Comparison of ENCODE assay signal across 1 cellular context in genomic region chr15:59595434-59595915, GRCh38.
TF ChIP-seq lines count a peak whose summit lies in the region.

No MANE protein-coding gene starts in this region.

TF ChIP-seq in HepG2, 621 proteins besides CTCF, POLR2A, EP300 and RAD21 (continued from another document and continues in another):
- TF ChIP-seq ZBED4 (CRISPR knock-in tag; IDR thresholded peaks at IDR 0.05; ENCODE audit: borderline replicate concordance) (no peak), SETDB1 (CRISPR knock-in tag; IDR thresholded peaks at IDR 0.05; ENCODE audit: borderline replicate concordance) (no peak), TIGD3 (CRISPR knock-in tag; IDR thresholded peaks at IDR 0.05; ENCODE audit: borderline replicate concordance) (no peak), ZNF766 (CRISPR knock-in tag; IDR thresholded peaks at IDR 0.05; ENCODE audit: borderline replicate concordance) (no peak), ZNF670 (CRISPR knock-in tag; IDR thresholded peaks at IDR 0.05; ENCODE audit: borderline replicate concordance) (no peak), MZF1 (CRISPR knock-in tag; IDR thresholded peaks at IDR 0.05; ENCODE audit: borderline replicate concordance) (no peak), FIP1L1 (IDR thresholded peaks at IDR 0.05; ENCODE audit: borderline replicate concordance, insufficient read depth, low read depth, low read length) (no peak), HOXA5 (CRISPR knock-in tag; IDR thresholded peaks at IDR 0.05) (no peak), ZFP1 (CRISPR knock-in tag; IDR thresholded peaks at IDR 0.05) (no peak), NCOA1 (CRISPR knock-in tag; IDR thresholded peaks at IDR 0.05) (no peak), SMARCE1 (IDR thresholded peaks at IDR 0.05; ENCODE audit: borderline replicate concordance) (no peak), FOXJ3 (CRISPR knock-in tag; IDR thresholded peaks at IDR 0.05; ENCODE audit: borderline replicate concordance) (0 out of 2 replicates have a peak, but pooled peaks have one; percentile 23), GATAD1 (CRISPR knock-in tag; IDR thresholded peaks at IDR 0.05) (no peak), MAZ (IDR thresholded peaks at IDR 0.05; ENCODE audit: borderline replicate concordance, low read depth, low read length) (no peak), MAZ (CRISPR knock-in tag; IDR thresholded peaks at IDR 0.05; ENCODE audit: low read depth) (no peak), ZBTB7A (CRISPR knock-in tag; IDR thresholded peaks at IDR 0.05) (no peak), NFRKB (IDR thresholded peaks at IDR 0.05) (no peak), ZBTB4 (CRISPR knock-in tag; IDR thresholded peaks at IDR 0.05; ENCODE audit: borderline replicate concordance) (no peak), ZNF414 (CRISPR knock-in tag; IDR thresholded peaks at IDR 0.05) (no peak), MEIS1 (CRISPR knock-in tag; IDR thresholded peaks at IDR 0.05; ENCODE audit: borderline replicate concordance) (no peak), ZGPAT (CRISPR knock-in tag; IDR thresholded peaks at IDR 0.05) (no peak), RCOR2 (CRISPR knock-in tag; IDR thresholded peaks at IDR 0.05) (peak; percentile 58; the same call in 1 of the 2 replicates), BCL3 (CRISPR knock-in tag; IDR thresholded peaks at IDR 0.05) (no peak), NR3C1 (CRISPR knock-in tag; IDR thresholded peaks at IDR 0.05) (no peak), ZNF776 (CRISPR knock-in tag; IDR thresholded peaks at IDR 0.05) (no peak), ZNF468 (CRISPR knock-in tag; IDR thresholded peaks at IDR 0.05) (no peak), MIER3 (CRISPR knock-in tag; IDR thresholded peaks at IDR 0.05; ENCODE audit: borderline replicate concordance) (no peak), MED1 (CRISPR knock-in tag; IDR thresholded peaks at IDR 0.05) (no peak), NFE2 (CRISPR knock-in tag; IDR thresholded peaks at IDR 0.05) (no peak), ZNF773 (CRISPR knock-in tag; IDR thresholded peaks at IDR 0.05; ENCODE audit: borderline replicate concordance) (no peak), ZNF24 (IDR thresholded peaks at IDR 0.05) (no peak), WIZ (CRISPR knock-in tag; IDR thresholded peaks at IDR 0.05) (no peak), HNF4G (IDR thresholded peaks at IDR 0.05; ENCODE audit: borderline replicate concordance, low read depth, low read length) (peak; percentile 64; the same call in 1 of the 2 replicates), HNF4G (CRISPR knock-in tag; IDR thresholded peaks at IDR 0.05; ENCODE audit: borderline replicate concordance, low read depth) (no peak), JUN (CRISPR knock-in tag; IDR thresholded peaks at IDR 0.05) (peak; percentile 41; the same call in 1 of the 2 replicates), ZNF607 (CRISPR knock-in tag; IDR thresholded peaks at IDR 0.05; ENCODE audit: borderline replicate concordance) (no peak), XRCC5 (optimal IDR thresholded peaks at IDR 0.05; ENCODE audit: low read length) (no peak), TSC22D2 (CRISPR knock-in tag; IDR thresholded peaks at IDR 0.05; ENCODE audit: borderline replicate concordance) (no peak)
- TF ChIP-seq, protein P1, sequence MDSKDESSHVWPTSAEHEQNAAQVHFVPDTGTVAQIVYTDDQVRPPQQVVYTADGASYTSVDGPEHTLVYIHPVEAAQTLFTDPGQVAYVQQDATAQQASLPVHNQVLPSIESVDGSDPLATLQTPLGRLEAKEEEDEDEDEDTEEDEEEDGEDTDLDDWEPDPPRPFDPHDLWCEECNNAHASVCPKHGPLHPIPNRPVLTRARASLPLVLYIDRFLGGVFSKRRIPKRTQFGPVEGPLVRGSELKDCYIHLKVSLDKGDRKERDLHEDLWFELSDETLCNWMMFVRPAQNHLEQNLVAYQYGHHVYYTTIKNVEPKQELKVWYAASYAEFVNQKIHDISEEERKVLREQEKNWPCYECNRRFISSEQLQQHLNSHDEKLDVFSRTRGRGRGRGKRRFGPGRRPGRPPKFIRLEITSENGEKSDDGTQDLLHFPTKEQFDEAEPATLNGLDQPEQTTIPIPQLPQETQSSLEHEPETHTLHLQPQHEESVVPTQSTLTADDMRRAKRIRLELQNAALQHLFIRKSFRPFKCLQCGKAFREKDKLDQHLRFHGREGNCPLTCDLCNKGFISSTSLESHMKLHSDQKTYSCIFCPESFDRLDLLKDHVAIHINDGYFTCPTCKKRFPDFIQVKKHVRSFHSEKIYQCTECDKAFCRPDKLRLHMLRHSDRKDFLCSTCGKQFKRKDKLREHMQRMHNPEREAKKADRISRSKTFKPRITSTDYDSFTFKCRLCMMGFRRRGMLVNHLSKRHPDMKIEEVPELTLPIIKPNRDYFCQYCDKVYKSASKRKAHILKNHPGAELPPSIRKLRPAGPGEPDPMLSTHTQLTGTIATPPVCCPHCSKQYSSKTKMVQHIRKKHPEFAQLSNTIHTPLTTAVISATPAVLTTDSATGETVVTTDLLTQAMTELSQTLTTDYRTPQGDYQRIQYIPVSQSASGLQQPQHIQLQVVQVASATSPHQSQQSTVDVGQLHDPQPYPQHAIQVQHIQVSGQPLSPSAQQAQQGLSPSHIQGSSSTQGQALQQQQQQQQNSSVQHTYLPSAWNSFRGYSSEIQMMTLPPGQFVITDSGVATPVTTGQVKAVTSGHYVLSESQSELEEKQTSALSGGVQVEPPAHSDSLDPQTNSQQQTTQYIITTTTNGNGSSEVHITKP (CRISPR knock-in tag; IDR thresholded peaks at IDR 0.05; ENCODE audit: low read depth), result no peak
- TF ChIP-seq, protein P2, sequence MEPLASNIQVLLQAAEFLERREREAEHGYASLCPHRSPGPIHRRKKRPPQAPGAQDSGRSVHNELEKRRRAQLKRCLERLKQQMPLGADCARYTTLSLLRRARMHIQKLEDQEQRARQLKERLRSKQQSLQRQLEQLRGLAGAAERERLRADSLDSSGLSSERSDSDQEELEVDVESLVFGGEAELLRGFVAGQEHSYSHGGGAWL (CRISPR knock-in tag; IDR thresholded peaks at IDR 0.05), result no peak
- TF ChIP-seq, protein P3, sequence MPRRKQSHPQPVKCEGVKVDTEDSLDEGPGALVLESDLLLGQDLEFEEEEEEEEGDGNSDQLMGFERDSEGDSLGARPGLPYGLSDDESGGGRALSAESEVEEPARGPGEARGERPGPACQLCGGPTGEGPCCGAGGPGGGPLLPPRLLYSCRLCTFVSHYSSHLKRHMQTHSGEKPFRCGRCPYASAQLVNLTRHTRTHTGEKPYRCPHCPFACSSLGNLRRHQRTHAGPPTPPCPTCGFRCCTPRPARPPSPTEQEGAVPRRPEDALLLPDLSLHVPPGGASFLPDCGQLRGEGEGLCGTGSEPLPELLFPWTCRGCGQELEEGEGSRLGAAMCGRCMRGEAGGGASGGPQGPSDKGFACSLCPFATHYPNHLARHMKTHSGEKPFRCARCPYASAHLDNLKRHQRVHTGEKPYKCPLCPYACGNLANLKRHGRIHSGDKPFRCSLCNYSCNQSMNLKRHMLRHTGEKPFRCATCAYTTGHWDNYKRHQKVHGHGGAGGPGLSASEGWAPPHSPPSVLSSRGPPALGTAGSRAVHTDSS (CRISPR knock-in tag; conservative IDR thresholded peaks at IDR 0.05), result no peak
- TF ChIP-seq, protein P4, sequence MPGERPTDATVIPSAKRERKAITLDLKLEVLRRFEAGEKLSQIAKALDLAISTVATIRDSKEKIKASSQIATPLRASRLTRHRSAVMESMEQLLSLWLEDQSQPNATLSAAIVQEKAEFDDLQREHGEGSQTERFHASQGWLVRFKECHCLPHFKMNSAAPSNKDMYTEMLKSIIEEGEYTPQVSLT (CRISPR knock-in tag; IDR thresholded peaks at IDR 0.05; ENCODE audit: borderline replicate concordance, low read depth), result no peak
- TF ChIP-seq, protein P5, sequence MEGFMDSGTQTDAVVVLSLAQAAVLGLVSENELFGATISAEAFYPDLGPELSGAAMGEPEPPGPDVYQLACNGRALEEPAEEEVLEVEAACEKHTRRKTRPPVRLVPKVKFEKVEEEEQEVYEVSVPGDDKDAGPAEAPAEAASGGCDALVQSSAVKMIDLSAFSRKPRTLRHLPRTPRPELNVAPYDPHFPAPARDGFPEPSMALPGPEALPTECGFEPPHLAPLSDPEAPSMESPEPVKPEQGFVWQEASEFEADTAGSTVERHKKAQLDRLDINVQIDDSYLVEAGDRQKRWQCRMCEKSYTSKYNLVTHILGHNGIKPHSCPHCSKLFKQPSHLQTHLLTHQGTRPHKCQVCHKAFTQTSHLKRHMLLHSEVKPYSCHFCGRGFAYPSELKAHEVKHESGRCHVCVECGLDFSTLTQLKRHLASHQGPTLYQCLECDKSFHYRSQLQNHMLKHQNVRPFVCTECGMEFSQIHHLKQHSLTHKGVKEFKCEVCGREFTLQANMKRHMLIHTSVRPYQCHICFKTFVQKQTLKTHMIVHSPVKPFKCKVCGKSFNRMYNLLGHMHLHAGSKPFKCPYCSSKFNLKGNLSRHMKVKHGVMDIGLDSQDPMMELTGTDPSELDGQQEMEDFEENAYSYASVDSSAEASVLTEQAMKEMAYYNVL (CRISPR knock-in tag; IDR thresholded peaks at IDR 0.05; ENCODE audit: borderline replicate concordance), result 0 out of 2 replicates have a peak, but pooled peaks have one; percentile 18
